ENCODE assay signal across 23 cellular contexts in the genomic region with DNA sequence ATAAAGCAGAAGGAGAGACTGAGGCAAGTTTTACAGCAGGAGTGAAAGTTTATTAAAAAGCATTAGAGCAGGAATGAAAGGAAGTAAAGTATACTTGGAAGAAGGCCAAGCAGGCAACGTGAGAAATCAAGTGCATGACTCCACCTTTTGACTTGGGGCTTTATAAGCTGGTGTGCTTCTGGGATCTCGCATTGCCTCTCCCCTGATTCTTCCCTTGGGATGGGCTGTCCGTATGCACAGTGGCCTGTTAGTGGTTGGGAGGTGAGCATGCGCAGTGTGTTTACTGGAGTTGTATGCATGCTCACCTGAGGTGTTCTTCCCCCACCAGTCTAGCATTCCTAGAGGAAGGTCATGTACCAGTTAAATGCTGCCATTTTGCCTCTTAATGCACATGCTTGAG. TPM values are rescaled to one million over a fixed set of nuclear protein-coding genes. Genes with fewer than 3 reads are reported as not detected.
DNase-seq lines count a peak whose midpoint lies in the region; ATAC-seq, FAIRE-seq and TF ChIP-seq lines count a peak whose summit lies in the region.
"Had no signal": no experiment of that assay in that cellular context is flagged by ENCODE, and none has a peak within 500 bp of the region (broad histone marks: within the 10 kb centered on the region; RNA-seq: fewer than 3 reads in every experiment).

No MANE protein-coding gene starts in this region.

- dilution Hi-C loops in mammary epithelial cell (cut with HindIII; ENCODE audit: low sequenced_read_pairs), result no loop called here

- no peaks in the 10 kb centered on the region for H3K27me3 Mint-ChIP-seq in naive thymus-derived CD8-positive, alpha-beta T cell

- POLR2A ChIA-PET in naive thymus-derived CD8-positive, alpha-beta T cell (lab: Charles Lee), result no interaction called here
- POLR2A ChIA-PET in PC-3 (lab: Charles Lee; ENCODE audit: unreplicated experiment), result no interaction called here

- H4K20me1 ChIP-seq in BLaER1 (no peaks in the 10 kb centered on the region), mammary epithelial cell (ENCODE audit: insufficient read depth, low read length) (no peaks in the 10 kb centered on the region), PC-3 (ENCODE audit: low read length) (no peaks in the 10 kb centered on the region)

- H3K27ac ChIP-seq in BLaER1 (no peak overlapping the region), mammary epithelial cell (ENCODE audit: insufficient read depth, low read depth, low read length) (peak overlapping the region; percentile 79), PC-3 (ENCODE audit: low read length) (no peak overlapping the region)
- H3K27ac ChIP-seq: A549, C4-2B, PC-9, SK-N-MC had no signal

- peak overlapping the region; percentile 55 for H2AFZ ChIP-seq in mammary epithelial cell (ENCODE audit: low read depth, low read length)
- no peak overlapping the region for H2AFZ ChIP-seq in PC-3 (ENCODE audit: low read length)
- H2AFZ ChIP-seq: PC-9 had no signal

- intact Hi-C loops in mammary epithelial cell (cut with micrococcal nuclease), result loop anchor here (5.0 kb wide), 1 partner anchor 254 kb away; no protein-coding TSS in a partner anchor
- intact Hi-C loops in PC-3 (cut with micrococcal nuclease), result loop anchor here (10.0 kb wide), 1 partner anchor 56 kb away; no protein-coding TSS in a partner anchor

- peaks cover 31 to 54% (median 52%) of the 10 kb centered on the region in 4 donors for H3K4me1 Mint-ChIP-seq in naive thymus-derived CD8-positive, alpha-beta T cell

- no peak overlapping the region for H3K4me3 Mint-ChIP-seq in naive thymus-derived CD8-positive, alpha-beta T cell

- peaks cover 54% of the 10 kb centered on the region for H3K4me1 ChIP-seq in BLaER1
- H3K4me1 ChIP-seq in mammary epithelial cell (ENCODE audit: insufficient read depth, low read length), result peaks cover 43% of the 10 kb centered on the region
- no peaks in the 10 kb centered on the region; the same call in 1 of the 2 replicates for H3K4me1 ChIP-seq in PC-3 (ENCODE audit: insufficient read depth, low read length)

- DNase-seq in M059J (ENCODE audit: low read depth) (peak; percentile 55), mammary epithelial cell (peak; percentile 20), PC-3 (no peak), GM19239 (ENCODE audit: insufficient read length, low spot score) (no peak)
- DNase-seq in naive thymus-derived CD8-positive, alpha-beta T cell, result no peak
- DNase-seq: COR-L47, Kasumi-1, NCI-H1417, NCI-H187 treated with DMSO at 0.1 percent for 48 hours, NCI-H2171, NCI-H446 treated with DMSO at 0.1 percent for 48 hours, NCI-H748 treated with DMSO at 0.1 percent for 48 hours, PC-9, Right ventricle myocardium superior had no signal

- peak overlapping the region in 9 of 10 donors; percentile 2 to 87 (median 48) for H3K27ac Mint-ChIP-seq in naive thymus-derived CD8-positive, alpha-beta T cell

- H3K4me3 ChIP-seq in BLaER1, result no peak overlapping the region
- H3K4me3 ChIP-seq in mammary epithelial cell (replicated peaks in 1 of 3; ENCODE audit: insufficient read depth in 1 of 3, low read depth in 2 of 3, low read length in 3 of 3), result no peak overlapping the region
- H3K4me3 ChIP-seq in PC-3 (ENCODE audit: low read length), result no peak overlapping the region
- H3K4me3 ChIP-seq: A549, PC-9, SK-N-MC had no signal

- H3K36me3 ChIP-seq in BLaER1 (no peaks in the 10 kb centered on the region), mammary epithelial cell (ENCODE audit: insufficient read depth, low read length) (no peaks in the 10 kb centered on the region), PC-3 (ENCODE audit: low read depth, low read length) (no peaks in the 10 kb centered on the region)

- H3K79me2 ChIP-seq in mammary epithelial cell (ENCODE audit: insufficient read depth, low read length), result no peaks in the 10 kb centered on the region
- no peaks in the 10 kb centered on the region for H3K79me2 ChIP-seq in PC-3 (ENCODE audit: low read length)

- no peak for TF ChIP-seq CTCF in mammary epithelial cell (conservative IDR thresholded peaks at IDR 0.05 in 1 of 2, IDR thresholded peaks at IDR 0.05 in 1 of 2; ENCODE audit: extremely low read depth in 1 of 2, insufficient read depth in 1 of 2, low read depth in 1 of 2, low read length in 2 of 2)
- TF ChIP-seq CTCF in PC-3 (conservative IDR thresholded peaks at IDR 0.05; ENCODE audit: low read depth, low read length), result no peak

- no peaks in the 10 kb centered on the region for H3K27me3 ChIP-seq in BLaER1
- no peaks in the 10 kb centered on the region for H3K27me3 ChIP-seq in mammary epithelial cell (ENCODE audit: insufficient read depth, low read length)
- H3K27me3 ChIP-seq in PC-3 (ENCODE audit: low read length), result peaks cover 8% of the 10 kb centered on the region

- WGBS in mammary epithelial cell (ENCODE audit: low coverage, missing lambda C conversion rate), result 44% methylated on average over 4 of the region's 4 CpGs

- CTCF ChIA-PET in mammary epithelial cell (lab: Charles Lee; ENCODE audit: low non-redundant PET) (no interaction called here), PC-3 (lab: Charles Lee) (no interaction called here)

- H3K9ac ChIP-seq in BLaER1, result no peak overlapping the region
- H3K9ac ChIP-seq in mammary epithelial cell (ENCODE audit: insufficient read depth, low read length), result peak overlapping the region; percentile 33
- H3K9ac ChIP-seq in PC-3 (ENCODE audit: low read length), result no peak overlapping the region

- H3K36me3 Mint-ChIP-seq in naive thymus-derived CD8-positive, alpha-beta T cell, result no peaks in the 10 kb centered on the region

- no peak for ATAC-seq in naive thymus-derived CD8-positive, alpha-beta T cell
- no peak for ATAC-seq in HG03108 (IDR thresholded peaks at IDR 0.05; ENCODE audit: unreplicated experiment)
- ATAC-seq in PC-3, result no peak
- no peak for ATAC-seq in HG03457 (IDR thresholded peaks at IDR 0.05; ENCODE audit: unreplicated experiment)
- ATAC-seq: A549 had no signal

- peak overlapping the region; percentile 79 for H3K4me2 ChIP-seq in BLaER1
- H3K4me2 ChIP-seq in mammary epithelial cell (ENCODE audit: insufficient read depth, low read depth, low read length), result peak overlapping the region; percentile 26
- H3K4me2 ChIP-seq in PC-3 (ENCODE audit: low read length), result no peak overlapping the region
- H3K4me2 ChIP-seq: A549, PC-9 had no signal

- FAIRE-seq in GM19239 (lab: Jason Lieb, UNC), result no peak
- FAIRE-seq: A549, GM12892, H54 had no signal

- H3K9me3 Mint-ChIP-seq in naive thymus-derived CD8-positive, alpha-beta T cell, result no peaks in the 10 kb centered on the region

- BruUV-seq in mammary epithelial cell (replicated peaks; lab: Mats Ljungman, UMichigan), result no TSS peak
- BruUV-seq in PC-3 (replicated peaks; lab: Mats Ljungman, UMichigan), result no TSS peak

- in situ Hi-C loops in mammary epithelial cell (cut with MboI; ENCODE audit: low sequenced_read_pairs in 2 of 2), result loop anchor here (10.0 to 25.0 kb wide), 2 partner anchors 161 to 164 kb away; no protein-coding TSS in a partner anchor

- no peaks in the 10 kb centered on the region for H3K9me2 ChIP-seq in PC-3 (replicated peaks; ENCODE audit: low read length)

- H3F3A ChIP-seq in PC-3 (ENCODE audit: low read length, unreplicated experiment), result no peaks in the 10 kb centered on the region

- peaks cover 5% of the 10 kb centered on the region; the same call in 1 of the 2 replicates for H3K9me3 ChIP-seq in BLaER1
- no peaks in the 10 kb centered on the region for H3K9me3 ChIP-seq in mammary epithelial cell (replicated peaks; ENCODE audit: insufficient read depth, low read length)
- no peaks in the 10 kb centered on the region for H3K9me3 ChIP-seq in PC-3 (ENCODE audit: low read length)
- H3K9me3 ChIP-seq: A549 had no signal

RNA-seq across cellular contexts. Expression of gene C1QTNF7, which starts 29.1 kb away (rescaled TPM):
- not detected in 2 replicates for total RNA-seq in M059J (2014; rRNA removed; shearing (Covaris generic))
- not detected for total RNA-seq in mammary epithelial cell
- polyA plus RNA-seq in mammary epithelial cell, result not detected
- polyA minus RNA-seq in mammary epithelial cell, result not detected
- total RNA-seq in naive thymus-derived CD8-positive, alpha-beta T cell, result not detected
- polyA plus RNA-seq in naive thymus-derived CD8-positive, alpha-beta T cell, result under 1 TPM in 1 of 3 donors, not detected in 2; 0.07 TPM
- total RNA-seq in PC-3 (2014; rRNA removed), result not detected in 2 replicates
- total RNA-seq: HT-29, PC-9 had no signal
- polyA plus RNA-seq: A549 had no signal

Comparison
In these comparisons a context has a peak if more than half of its experiments do, and no peak if none do; other contexts are left out.
1. DNase-seq: peak in M059J (single experiment) and mammary epithelial cell (single experiment); none in naive thymus-derived CD8-positive, alpha-beta T cell (0 of 10), PC-3 (single experiment) and GM19239 (single experiment).